Comparison of ENCODE assay signal across 1 cellular context in genomic region chr2:48107326-48107925, GRCh38.
TF ChIP-seq lines count a peak whose summit lies in the region.

No MANE protein-coding gene starts in this region.

TF ChIP-seq in HepG2, 621 proteins besides CTCF, POLR2A, EP300 and RAD21 (continued from another document and continues in another):
- TF ChIP-seq TRAFD1 (CRISPR knock-in tag; IDR thresholded peaks at IDR 0.05; ENCODE audit: borderline replicate concordance), result no peak
- no peak for TF ChIP-seq ZNF326 (CRISPR knock-in tag; IDR thresholded peaks at IDR 0.05; ENCODE audit: borderline replicate concordance)
- no peak for TF ChIP-seq ZNF235 (CRISPR knock-in tag; IDR thresholded peaks at IDR 0.05; ENCODE audit: borderline replicate concordance)
- no peak for TF ChIP-seq NR0B2 (CRISPR knock-in tag; IDR thresholded peaks at IDR 0.05)
- TF ChIP-seq SSRP1 (CRISPR knock-in tag; IDR thresholded peaks at IDR 0.05), result 0 out of 2 replicates have a peak, but pooled peaks have one; percentile 52
- TF ChIP-seq CSRNP2 (CRISPR knock-in tag; conservative IDR thresholded peaks at IDR 0.05; ENCODE audit: low read depth), result no peak
- TF ChIP-seq SMAD9 (CRISPR knock-in tag; IDR thresholded peaks at IDR 0.05), result no peak
- no peak for TF ChIP-seq ETS1 (CRISPR knock-in tag; IDR thresholded peaks at IDR 0.05)
- TF ChIP-seq FOXJ3 (CRISPR knock-in tag; IDR thresholded peaks at IDR 0.05; ENCODE audit: borderline replicate concordance), result no peak
- no peak for TF ChIP-seq ZNF44 (CRISPR knock-in tag; IDR thresholded peaks at IDR 0.05)
- TF ChIP-seq ZNF354B (CRISPR knock-in tag; IDR thresholded peaks at IDR 0.05), result no peak
- TF ChIP-seq ZNF331 (CRISPR knock-in tag; IDR thresholded peaks at IDR 0.05), result no peak
- no peak for TF ChIP-seq RBFOX2 (IDR thresholded peaks at IDR 0.05; ENCODE audit: low read depth, low read length)
- TF ChIP-seq ZNF605 (CRISPR knock-in tag; IDR thresholded peaks at IDR 0.05), result no peak
- TF ChIP-seq ZNF616 (CRISPR knock-in tag; IDR thresholded peaks at IDR 0.05; ENCODE audit: low read depth), result no peak
- no peak for TF ChIP-seq ERF (CRISPR knock-in tag; IDR thresholded peaks at IDR 0.05)
- TF ChIP-seq, protein P1, sequence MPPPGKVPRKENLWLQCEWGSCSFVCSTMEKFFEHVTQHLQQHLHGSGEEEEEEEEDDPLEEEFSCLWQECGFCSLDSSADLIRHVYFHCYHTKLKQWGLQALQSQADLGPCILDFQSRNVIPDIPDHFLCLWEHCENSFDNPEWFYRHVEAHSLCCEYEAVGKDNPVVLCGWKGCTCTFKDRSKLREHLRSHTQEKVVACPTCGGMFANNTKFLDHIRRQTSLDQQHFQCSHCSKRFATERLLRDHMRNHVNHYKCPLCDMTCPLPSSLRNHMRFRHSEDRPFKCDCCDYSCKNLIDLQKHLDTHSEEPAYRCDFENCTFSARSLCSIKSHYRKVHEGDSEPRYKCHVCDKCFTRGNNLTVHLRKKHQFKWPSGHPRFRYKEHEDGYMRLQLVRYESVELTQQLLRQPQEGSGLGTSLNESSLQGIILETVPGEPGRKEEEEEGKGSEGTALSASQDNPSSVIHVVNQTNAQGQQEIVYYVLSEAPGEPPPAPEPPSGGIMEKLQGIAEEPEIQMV (CRISPR knock-in tag; IDR thresholded peaks at IDR 0.05; ENCODE audit: low read depth), result no peak
- TF ChIP-seq ZNF772 (CRISPR knock-in tag; IDR thresholded peaks at IDR 0.05), result peak; percentile 33; the same call in 1 of the 2 replicates
- TF ChIP-seq, protein P2, sequence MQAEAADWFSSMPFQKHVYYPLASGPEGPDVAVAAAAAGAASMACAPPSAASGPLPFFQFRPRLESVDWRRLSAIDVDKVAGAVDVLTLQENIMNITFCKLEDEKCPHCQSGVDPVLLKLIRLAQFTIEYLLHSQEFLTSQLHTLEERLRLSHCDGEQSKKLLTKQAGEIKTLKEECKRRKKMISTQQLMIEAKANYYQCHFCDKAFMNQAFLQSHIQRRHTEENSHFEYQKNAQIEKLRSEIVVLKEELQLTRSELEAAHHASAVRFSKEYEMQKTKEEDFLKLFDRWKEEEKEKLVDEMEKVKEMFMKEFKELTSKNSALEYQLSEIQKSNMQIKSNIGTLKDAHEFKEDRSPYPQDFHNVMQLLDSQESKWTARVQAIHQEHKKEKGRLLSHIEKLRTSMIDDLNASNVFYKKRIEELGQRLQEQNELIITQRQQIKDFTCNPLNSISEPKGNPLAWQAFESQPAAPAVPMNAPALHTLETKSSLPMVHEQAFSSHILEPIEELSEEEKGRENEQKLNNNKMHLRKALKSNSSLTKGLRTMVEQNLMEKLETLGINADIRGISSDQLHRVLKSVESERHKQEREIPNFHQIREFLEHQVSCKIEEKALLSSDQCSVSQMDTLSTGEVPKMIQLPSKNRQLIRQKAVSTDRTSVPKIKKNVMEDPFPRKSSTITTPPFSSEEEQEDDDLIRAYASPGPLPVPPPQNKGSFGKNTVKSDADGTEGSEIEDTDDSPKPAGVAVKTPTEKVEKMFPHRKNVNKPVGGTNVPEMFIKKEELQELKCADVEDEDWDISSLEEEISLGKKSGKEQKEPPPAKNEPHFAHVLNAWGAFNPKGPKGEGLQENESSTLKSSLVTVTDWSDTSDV (CRISPR knock-in tag; IDR thresholded peaks at IDR 0.05), result no peak
- TF ChIP-seq ZFAT (CRISPR knock-in tag; conservative IDR thresholded peaks at IDR 0.05), result no peak
- TF ChIP-seq ZNF160 (CRISPR knock-in tag; IDR thresholded peaks at IDR 0.05), result no peak
- TF ChIP-seq FOSL2 (CRISPR knock-in tag; IDR thresholded peaks at IDR 0.05), result peak; percentile 96
- no peak for TF ChIP-seq ZNF382 (CRISPR knock-in tag; IDR thresholded peaks at IDR 0.05; ENCODE audit: borderline replicate concordance)
- TF ChIP-seq ZBED4 (CRISPR knock-in tag; IDR thresholded peaks at IDR 0.05; ENCODE audit: borderline replicate concordance), result no peak
- TF ChIP-seq NR2F6 (IDR thresholded peaks at IDR 0.05), result no peak
- TF ChIP-seq NR2F6 (CRISPR knock-in tag; IDR thresholded peaks at IDR 0.05), result peak; percentile 46; the same call in 1 of the 2 replicates
- TF ChIP-seq ZNF503 (CRISPR knock-in tag; IDR thresholded peaks at IDR 0.05), result no peak
- TF ChIP-seq ZNF569 (CRISPR knock-in tag; IDR thresholded peaks at IDR 0.05; ENCODE audit: borderline replicate concordance), result no peak
- TF ChIP-seq ZNF263 (CRISPR knock-in tag; IDR thresholded peaks at IDR 0.05), result peak; percentile 69; the same call in 1 of the 2 replicates
- no peak for TF ChIP-seq ARHGAP35 (CRISPR knock-in tag; IDR thresholded peaks at IDR 0.05; ENCODE audit: borderline replicate concordance)
- 0 out of 2 replicates have a peak, but pooled peaks have one; percentile 5 for TF ChIP-seq ZNF687 (CRISPR knock-in tag; IDR thresholded peaks at IDR 0.05)
- no peak for TF ChIP-seq MZF1 (CRISPR knock-in tag; IDR thresholded peaks at IDR 0.05; ENCODE audit: borderline replicate concordance)
- TF ChIP-seq ZNF225 (CRISPR knock-in tag; IDR thresholded peaks at IDR 0.05), result no peak
- TF ChIP-seq KLF13 (CRISPR knock-in tag; IDR thresholded peaks at IDR 0.05), result no peak
- TF ChIP-seq JUND (CRISPR knock-in tag; IDR thresholded peaks at IDR 0.05), result peak; percentile 64; the same call in 1 of the 2 replicates
- no peak for TF ChIP-seq BATF2 (CRISPR knock-in tag; IDR thresholded peaks at IDR 0.05)
- peak; percentile 56 for TF ChIP-seq XRCC5 (optimal IDR thresholded peaks at IDR 0.05; ENCODE audit: low read length)
- TF ChIP-seq, protein P3, sequence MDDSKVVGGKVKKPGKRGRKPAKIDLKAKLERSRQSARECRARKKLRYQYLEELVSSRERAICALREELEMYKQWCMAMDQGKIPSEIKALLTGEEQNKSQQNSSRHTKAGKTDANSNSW (CRISPR knock-in tag; IDR thresholded peaks at IDR 0.05; ENCODE audit: borderline replicate concordance), result no peak
- no peak for TF ChIP-seq RFX5 (IDR thresholded peaks at IDR 0.05; ENCODE audit: low read depth, low read length)
- no peak for TF ChIP-seq SRF (IDR thresholded peaks at IDR 0.05; ENCODE audit: low read depth, low read length)
- no peak for TF ChIP-seq RBAK (CRISPR knock-in tag; IDR thresholded peaks at IDR 0.05)
- no peak for TF ChIP-seq ZNF776 (CRISPR knock-in tag; IDR thresholded peaks at IDR 0.05)
- TF ChIP-seq U2AF1 (optimal IDR thresholded peaks at IDR 0.05; ENCODE audit: low read depth, low read length), result no peak
- no peak for TF ChIP-seq ZNF282 (IDR thresholded peaks at IDR 0.05; ENCODE audit: partially characterized antibody)
- TF ChIP-seq CAMTA2 (CRISPR knock-in tag; IDR thresholded peaks at IDR 0.05; ENCODE audit: borderline replicate concordance), result no peak
